9 cellular contexts compared by ENCODE assay signal in the genomic region with DNA sequence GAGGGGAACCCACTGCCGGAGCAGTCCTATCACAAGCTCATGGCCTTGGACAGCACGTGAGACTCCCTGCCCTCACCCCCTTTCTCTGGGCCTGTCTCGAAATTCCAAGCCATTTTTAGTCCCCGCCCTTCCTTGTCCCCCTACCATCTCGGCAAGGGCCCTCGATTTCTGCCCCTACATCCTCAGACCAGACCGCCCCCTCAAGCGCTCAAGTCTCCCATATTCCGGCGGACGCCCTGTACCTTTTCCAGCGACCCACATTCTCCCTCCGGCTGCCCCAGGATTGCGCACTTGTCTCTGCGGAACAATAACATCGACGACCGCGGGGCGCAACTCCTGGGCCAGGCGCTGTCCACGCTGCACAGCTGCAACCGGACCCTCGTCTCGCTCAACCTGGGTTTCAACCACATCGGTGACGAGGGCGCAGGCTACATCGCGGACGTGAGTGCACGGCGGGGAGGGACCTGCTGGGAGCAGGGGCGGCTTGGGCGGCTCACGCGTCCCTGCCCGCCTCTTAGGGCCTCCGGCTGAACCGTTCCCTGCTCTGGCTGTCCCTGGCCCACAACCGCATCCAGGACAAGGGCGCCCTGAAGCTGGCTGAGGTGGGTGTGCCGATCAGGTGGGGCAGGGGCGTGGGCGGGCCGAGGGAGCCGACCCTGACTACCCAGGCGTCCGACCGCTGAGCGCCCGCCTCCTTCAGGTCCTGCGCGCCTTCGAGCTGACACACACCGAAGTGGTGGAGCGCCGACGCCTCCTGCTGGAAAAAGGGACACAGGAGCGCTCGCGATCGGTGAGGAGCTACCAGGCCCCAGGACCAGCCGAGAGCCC. TPM values are rescaled to one million over a fixed set of nuclear protein-coding genes. Genes with fewer than 3 reads are reported as not detected.
DNase-seq lines count a peak whose midpoint lies in the region; ATAC-seq, FAIRE-seq and TF ChIP-seq lines count a peak whose summit lies in the region.
"Had no signal": no experiment of that assay in that cellular context is flagged by ENCODE, and none has a peak within 500 bp of the region (broad histone marks: within the 10 kb centered on the region; RNA-seq: fewer than 3 reads in every experiment).

No MANE protein-coding gene starts in this region.

- peak overlapping the region in 5 of 8 donors; percentile 12 to 59 (median 17) for H3K4me3 ChIP-seq in spleen

- H3K9me3 Mint-ChIP-seq in T-helper 1 cell treated with Interleukin-12 subunit alpha and Interleukin-12 subunit beta and Interleukin-4 antibody, amounts not matched to agents 30 μg/mL and 1 μg/mL, for 36 hours = no peaks in the 10 kb centered on the region

- peaks cover 90% of the 10 kb centered on the region for H3K27me3 Mint-ChIP-seq in T-helper 1 cell treated with Interleukin-12 subunit alpha and Interleukin-12 subunit beta and Interleukin-4 antibody, amounts not matched to agents 30 μg/mL and 1 μg/mL, for 36 hours (ENCODE audit: low read depth)

- no peaks in the 10 kb centered on the region for H3K9me3 ChIP-seq in spleen

- peaks cover 18% of the 10 kb centered on the region for H3K4me1 Mint-ChIP-seq in T-helper 1 cell treated with Interleukin-12 subunit alpha and Interleukin-12 subunit beta and Interleukin-4 antibody, amounts not matched to agents 30 μg/mL and 1 μg/mL, for 36 hours (ENCODE audit: low read depth)

- TF ChIP-seq POLR2A in spleen (IDR thresholded peaks at IDR 0.05) = no peak

- no peak overlapping the region for H3K27ac ChIP-seq in spleen

- no peak for ATAC-seq in HG03565 (IDR thresholded peaks at IDR 0.05; ENCODE audit: unreplicated experiment)

- peak overlapping the region; percentile 19 for H3K4me3 Mint-ChIP-seq in T-helper 1 cell treated with Interleukin-12 subunit alpha and Interleukin-12 subunit beta and Interleukin-4 antibody, amounts not matched to agents 30 μg/mL and 1 μg/mL, for 36 hours

- FAIRE-seq in G401.6 (lab: Jason Lieb, UNC) = peak; percentile 52
- no peak for FAIRE-seq in urothelium cell line (lab: Jason Lieb, UNC)

- H3K27ac Mint-ChIP-seq in T-helper 1 cell treated with Interleukin-12 subunit alpha and Interleukin-12 subunit beta and Interleukin-4 antibody, amounts not matched to agents 30 μg/mL and 1 μg/mL, for 36 hours = no peak overlapping the region

- peaks cover 8 to 51% (median 29%) of the 10 kb centered on the region in 6 donors for H3K4me1 ChIP-seq in spleen

- 5 to 7% (median 6%) methylated on average over 35 to 64 of the region's 64 CpGs for WGBS in spleen, 5 donors

- peak; percentile 19 for DNase-seq in MV-4-11 (lab: John Stamatoyannopoulos, UW)
- peak; percentile 66 for DNase-seq in amniotic stem cell (lab: John Stamatoyannopoulos, UW)
- DNase-seq in iPS DF 19.7 (ENCODE audit: low read depth, low spot score) = peak; percentile 61
- peak; percentile 17 for DNase-seq in spleen
- no peak for DNase-seq in urothelium cell line (ENCODE audit: low spot score)

- peak in 9 of 11 experiments; percentile 15 to 61 (median 50) for TF ChIP-seq CTCF in spleen (IDR thresholded peaks at IDR 0.05 in 8 of 11, conservative IDR thresholded peaks at IDR 0.05 in 3 of 11)

- H3K36me3 Mint-ChIP-seq in T-helper 1 cell treated with Interleukin-12 subunit alpha and Interleukin-12 subunit beta and Interleukin-4 antibody, amounts not matched to agents 30 μg/mL and 1 μg/mL, for 36 hours (ENCODE audit: low read depth) = no peaks in the 10 kb centered on the region

- intact Hi-C loops in spleen (cut with DNase I; ENCODE audit: low total_unique reads) = no loop called here

- H3K27me3 ChIP-seq in spleen (replicated peaks in 1 of 7) = peaks cover 2 to 86% (median 54%) of the 10 kb centered on the region in 7 donors

- H3K36me3 ChIP-seq in spleen = no peaks in the 10 kb centered on the region

RNA-seq across cellular contexts. Expression of a gene that starts 7.0 kb away (rescaled TPM):
- total RNA-seq in spleen = under 1 TPM in 3 of 7 donors, not detected in 4; 0.13 to 0.47 (median 0.23) TPM
- under 1 TPM; 0.03 to 0.51 (median 0.43) TPM for polyA plus RNA-seq in spleen
- total RNA-seq: lower leg skin had no signal

RNA-seq across cellular contexts. Expression of a gene that starts 33.9 kb away (rescaled TPM):
- 10 to 100 TPM; 16.1 to 28.3 (median 24.2) TPM for total RNA-seq in spleen
- polyA plus RNA-seq in spleen = 1 to 10 TPM; 1.4 to 6.2 (median 2.6) TPM
